Comparison of ENCODE assay signal across 16 cellular contexts in the genomic region with DNA sequence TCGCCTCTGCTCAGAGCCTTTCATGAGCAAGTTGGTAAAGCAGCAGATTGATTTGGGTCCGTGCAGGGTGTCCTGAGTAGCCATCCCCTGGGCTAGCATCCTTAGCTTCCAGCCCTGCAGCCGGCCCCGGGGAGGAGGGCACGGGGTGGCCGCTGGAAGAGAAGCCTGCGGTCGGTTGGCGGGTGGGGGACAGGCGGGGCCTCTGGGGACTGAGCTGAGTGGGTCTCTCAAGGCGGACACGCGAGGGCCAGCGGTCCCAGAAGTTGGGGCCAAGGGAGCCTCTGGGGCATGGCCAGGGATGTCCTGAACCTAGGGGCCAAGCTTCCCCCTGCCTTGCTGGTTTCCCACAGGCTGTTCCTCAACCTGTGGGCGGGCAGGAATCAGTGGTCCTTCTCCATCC.
DNase-seq lines count a peak whose midpoint lies in the region; ATAC-seq and TF ChIP-seq lines count a peak whose summit lies in the region.
"Had no signal": no experiment of that assay in that cellular context is flagged by ENCODE, and none has a peak within 500 bp of the region (broad histone marks: within the 10 kb centered on the region; RNA-seq: fewer than 3 reads in every experiment).

No MANE protein-coding gene starts in this region.

- peaks cover 3% of the 10 kb centered on the region for H3K79me1 ChIP-seq in H9 (ENCODE audit: insufficient read depth, low read depth, low read length, poor library complexity, severe bottlenecking)

- no peak overlapping the region for H3T11ph ChIP-seq in H9 (ENCODE audit: low read length)

- ATAC-seq in WTC11 (no peak), HG02970 (IDR thresholded peaks at IDR 0.05; ENCODE audit: low FRiP score, unreplicated experiment) (no peak), GM19467 (IDR thresholded peaks at IDR 0.05; ENCODE audit: unreplicated experiment) (no peak)
- ATAC-seq: A549, HCT116 had no signal

- CTCF ChIA-PET in WTC11 (lab: Charles Lee), result interaction anchor here (1.5 kb wide), 1 partner anchor 107 kb away, joined by 3 read pairs; no protein-coding TSS in a partner anchor

- no peak overlapping the region for H2BK120ac ChIP-seq in H9 (ENCODE audit: low read depth, low read length, poor library complexity, severe bottlenecking)

- H2BK5ac ChIP-seq in H9 (ENCODE audit: insufficient read length, low read length), result no peak overlapping the region

- H3K36me3 Mint-ChIP-seq in H9 (ENCODE audit: insufficient read depth in 1 of 3, low read depth in 3 of 3) (peaks cover 0 to 2% (median 2%) of the 10 kb centered on the region in 3 experiments; a peak in 3 of 7 replicates), WTC11 (no peaks in the 10 kb centered on the region), osteocyte (ENCODE audit: unreplicated experiment) (peaks cover 5% of the 10 kb centered on the region)

- H3K14ac ChIP-seq in H9 (ENCODE audit: insufficient read depth, low read length), result peak overlapping the region; percentile 33; the same call in 1 of the 2 replicates

- H3K9me3 Mint-ChIP-seq in H9, result no peaks in the 10 kb centered on the region
- H3K9me3 Mint-ChIP-seq in WTC11, result no peaks in the 10 kb centered on the region
- no peaks in the 10 kb centered on the region for H3K9me3 Mint-ChIP-seq in osteocyte (ENCODE audit: unreplicated experiment)

- no peak overlapping the region for H3K4ac ChIP-seq in H9 (ENCODE audit: low read depth, low read length)

- TF ChIP-seq CTCF in H9 (conservative IDR thresholded peaks at IDR 0.05), result no peak
- no peak for TF ChIP-seq CTCF in WTC11 (IDR thresholded peaks at IDR 0.05)
- TF ChIP-seq CTCF in osteocyte (IDR thresholded peaks at IDR 0.05), result no peak

- H4K91ac ChIP-seq in H9 (ENCODE audit: insufficient read length, low read depth, low read length), result no peak overlapping the region

- no peak overlapping the region for H3K4me2 ChIP-seq in H9 (ENCODE audit: insufficient read depth, insufficient read length, low read length)
- H3K4me2 ChIP-seq: A549 had no signal

- POLR2A ChIA-PET in WTC11 (lab: Charles Lee), result no interaction called here

- H3K23me2 ChIP-seq in H9 (ENCODE audit: insufficient read length, low read depth, low read length, poor library complexity, severe bottlenecking), result no peaks in the 10 kb centered on the region

- no peaks in the 10 kb centered on the region for H3K4me1 ChIP-seq in H9 (ENCODE audit: insufficient read depth, low read length)
- H3K4me1 ChIP-seq: A549, BE2C had no signal

- H3K18ac ChIP-seq in H9 (ENCODE audit: insufficient read length, low read depth, low read length), result no peak overlapping the region

- DNase-seq in H9, result no peak
- DNase-seq in WTC11 (ENCODE audit: low spot score), result no peak
- DNase-seq in islet precursor cell, result peak; percentile 37
- peak; percentile 82 for DNase-seq in osteocyte (ENCODE audit: extremely low spot score, unreplicated experiment)
- no peak for DNase-seq in HuH-7 (ENCODE audit: low spot score)
- no peak for DNase-seq in DMS79 treated with DMSO at 0.1 percent for 48 hours (lab: John Stamatoyannopoulos, UW)
- DNase-seq: BE2C; CD4-positive, alpha-beta memory T cell; DMS79; EL; IMR-90 had no signal

- no peak overlapping the region for H2AFZ ChIP-seq in H9 (ENCODE audit: low read length)

- H3K4me3 Mint-ChIP-seq in H9 (no peak overlapping the region), WTC11 (no peak overlapping the region), osteocyte (ENCODE audit: unreplicated experiment) (no peak overlapping the region)
- H3K4me3 Mint-ChIP-seq: CD4-positive, alpha-beta memory T cell had no signal

- H2BK15ac ChIP-seq in H9 (ENCODE audit: low read depth, low read length), result no peak overlapping the region

- no peaks in the 10 kb centered on the region for H3K79me2 ChIP-seq in H9 (ENCODE audit: insufficient read depth, low read length)

- H4K8ac ChIP-seq in H9 (replicated peaks; ENCODE audit: insufficient read length, low read depth, low read length), result no peak overlapping the region

- H2AK5ac ChIP-seq in H9 (ENCODE audit: insufficient read length, low read length), result no peak overlapping the region

- H2BK20ac ChIP-seq in H9 (ENCODE audit: low read depth, low read length, poor library complexity, severe bottlenecking), result no peak overlapping the region

- no peak overlapping the region for H3K56ac ChIP-seq in H9 (ENCODE audit: insufficient read length, low read depth, low read length)

- no peak overlapping the region for H2BK12ac ChIP-seq in H9 (ENCODE audit: insufficient read length, low read depth, low read length)

- H3K4me1 Mint-ChIP-seq in H9 (peaks cover 28 to 39% of the 10 kb centered on the region in 2 experiments), WTC11 (peaks cover 28% of the 10 kb centered on the region), osteocyte (ENCODE audit: unreplicated experiment) (no peaks in the 10 kb centered on the region)

- H3K27me3 Mint-ChIP-seq in H9 (ENCODE audit: low read depth) (no peaks in the 10 kb centered on the region), WTC11 (ENCODE audit: low read depth) (no peaks in the 10 kb centered on the region), osteocyte (ENCODE audit: unreplicated experiment) (no peaks in the 10 kb centered on the region)
- H3K27me3 Mint-ChIP-seq: CD4-positive, alpha-beta memory T cell had no signal

- H4K5ac ChIP-seq in H9 (ENCODE audit: insufficient read length, low read depth, low read length), result no peak overlapping the region

- H3K27ac Mint-ChIP-seq in H9 (no peak overlapping the region), WTC11 (peak overlapping the region; percentile 32; the same call in 1 of the 2 replicates), osteocyte (ENCODE audit: unreplicated experiment) (no peak overlapping the region)

- no peak overlapping the region for H3K27ac ChIP-seq in H9 (ENCODE audit: insufficient read length, low read depth, low read length)
- H3K27ac ChIP-seq: A549, C4-2B had no signal

- no peaks in the 10 kb centered on the region for H3K9me3 ChIP-seq in H9 (ENCODE audit: control insufficient read depth, low read depth, low read length)
- H3K9me3 ChIP-seq: A549, BE2C had no signal

- H4K20me1 ChIP-seq in H9 (ENCODE audit: control insufficient read depth, insufficient read depth, insufficient read length), result no peaks in the 10 kb centered on the region

- no peak overlapping the region for H3K9ac ChIP-seq in H9 (ENCODE audit: extremely low read depth, insufficient read length, low read length)

- H3K27me3 ChIP-seq in H9 (ENCODE audit: insufficient read depth, low read length), result no peaks in the 10 kb centered on the region
- H3K27me3 ChIP-seq: BE2C had no signal

- H3K23ac ChIP-seq in H9 (ENCODE audit: insufficient read length, low read depth, low read length), result no peak overlapping the region

- WGBS in H9 (ENCODE audit: extremely low coverage, insufficient read length, low lambda C conversion rate), result no CpG with 5 or more reads among the region's 15 CpGs

TF ChIP-seq in WTC11, 78 proteins besides CTCF, POLR2A, EP300 and RAD21 (continues in another document):
- TF ChIP-seq, protein P1, sequence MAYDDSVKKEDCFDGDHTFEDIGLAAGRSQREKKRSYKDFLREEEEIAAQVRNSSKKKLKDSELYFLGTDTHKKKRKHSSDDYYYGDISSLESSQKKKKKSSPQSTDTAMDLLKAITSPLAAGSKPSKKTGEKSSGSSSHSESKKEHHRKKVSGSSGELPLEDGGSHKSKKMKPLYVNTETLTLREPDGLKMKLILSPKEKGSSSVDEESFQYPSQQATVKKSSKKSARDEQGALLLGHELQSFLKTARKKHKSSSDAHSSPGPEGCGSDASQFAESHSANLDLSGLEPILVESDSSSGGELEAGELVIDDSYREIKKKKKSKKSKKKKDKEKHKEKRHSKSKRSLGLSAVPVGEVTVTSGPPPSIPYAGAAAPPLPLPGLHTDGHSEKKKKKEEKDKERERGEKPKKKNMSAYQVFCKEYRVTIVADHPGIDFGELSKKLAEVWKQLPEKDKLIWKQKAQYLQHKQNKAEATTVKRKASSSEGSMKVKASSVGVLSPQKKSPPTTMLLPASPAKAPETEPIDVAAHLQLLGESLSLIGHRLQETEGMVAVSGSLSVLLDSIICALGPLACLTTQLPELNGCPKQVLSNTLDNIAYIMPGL (CRISPR knock-in tag; IDR thresholded peaks at IDR 0.05), result no peak
- TF ChIP-seq, protein P2, sequence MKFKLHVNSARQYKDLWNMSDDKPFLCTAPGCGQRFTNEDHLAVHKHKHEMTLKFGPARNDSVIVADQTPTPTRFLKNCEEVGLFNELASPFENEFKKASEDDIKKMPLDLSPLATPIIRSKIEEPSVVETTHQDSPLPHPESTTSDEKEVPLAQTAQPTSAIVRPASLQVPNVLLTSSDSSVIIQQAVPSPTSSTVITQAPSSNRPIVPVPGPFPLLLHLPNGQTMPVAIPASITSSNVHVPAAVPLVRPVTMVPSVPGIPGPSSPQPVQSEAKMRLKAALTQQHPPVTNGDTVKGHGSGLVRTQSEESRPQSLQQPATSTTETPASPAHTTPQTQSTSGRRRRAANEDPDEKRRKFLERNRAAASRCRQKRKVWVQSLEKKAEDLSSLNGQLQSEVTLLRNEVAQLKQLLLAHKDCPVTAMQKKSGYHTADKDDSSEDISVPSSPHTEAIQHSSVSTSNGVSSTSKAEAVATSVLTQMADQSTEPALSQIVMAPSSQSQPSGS (CRISPR knock-in tag; IDR thresholded peaks at IDR 0.05; ENCODE audit: borderline replicate concordance, low read depth), result no peak
- TF ChIP-seq, protein P3, sequence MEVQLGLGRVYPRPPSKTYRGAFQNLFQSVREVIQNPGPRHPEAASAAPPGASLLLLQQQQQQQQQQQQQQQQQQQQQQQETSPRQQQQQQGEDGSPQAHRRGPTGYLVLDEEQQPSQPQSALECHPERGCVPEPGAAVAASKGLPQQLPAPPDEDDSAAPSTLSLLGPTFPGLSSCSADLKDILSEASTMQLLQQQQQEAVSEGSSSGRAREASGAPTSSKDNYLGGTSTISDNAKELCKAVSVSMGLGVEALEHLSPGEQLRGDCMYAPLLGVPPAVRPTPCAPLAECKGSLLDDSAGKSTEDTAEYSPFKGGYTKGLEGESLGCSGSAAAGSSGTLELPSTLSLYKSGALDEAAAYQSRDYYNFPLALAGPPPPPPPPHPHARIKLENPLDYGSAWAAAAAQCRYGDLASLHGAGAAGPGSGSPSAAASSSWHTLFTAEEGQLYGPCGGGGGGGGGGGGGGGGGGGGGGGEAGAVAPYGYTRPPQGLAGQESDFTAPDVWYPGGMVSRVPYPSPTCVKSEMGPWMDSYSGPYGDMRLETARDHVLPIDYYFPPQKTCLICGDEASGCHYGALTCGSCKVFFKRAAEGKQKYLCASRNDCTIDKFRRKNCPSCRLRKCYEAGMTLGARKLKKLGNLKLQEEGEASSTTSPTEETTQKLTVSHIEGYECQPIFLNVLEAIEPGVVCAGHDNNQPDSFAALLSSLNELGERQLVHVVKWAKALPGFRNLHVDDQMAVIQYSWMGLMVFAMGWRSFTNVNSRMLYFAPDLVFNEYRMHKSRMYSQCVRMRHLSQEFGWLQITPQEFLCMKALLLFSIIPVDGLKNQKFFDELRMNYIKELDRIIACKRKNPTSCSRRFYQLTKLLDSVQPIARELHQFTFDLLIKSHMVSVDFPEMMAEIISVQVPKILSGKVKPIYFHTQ (CRISPR knock-in tag; IDR thresholded peaks at IDR 0.05), result no peak
- TF ChIP-seq SMAD4 (CRISPR knock-in tag; IDR thresholded peaks at IDR 0.05), result no peak

Comparison
In these comparisons a context has a peak if more than half of its experiments do, and no peak if none do; other contexts are left out.
1. DNase-seq: peak in islet precursor cell (single experiment) and osteocyte (single experiment); none in H9 (single experiment), WTC11 (single experiment), HuH-7 (single experiment) and DMS79 treated with DMSO at 0.1 percent for 48 hours (single experiment).